In genomic region chr5:150577378-150577777, GRCh38 we compare ENCODE assay signal across 19 cellular contexts.
DNase-seq lines count a peak whose midpoint lies in the region; ATAC-seq, FAIRE-seq and TF ChIP-seq lines count a peak whose summit lies in the region.
"Had no signal": no experiment of that assay in that cellular context is flagged by ENCODE, and none has a peak within 500 bp of the region (broad histone marks: within the 10 kb centered on the region; RNA-seq: fewer than 3 reads in every experiment).

No MANE protein-coding gene starts in this region.

- H3K79me2 ChIP-seq in HepG2 (ENCODE audit: insufficient read depth, low read length) (no peaks in the 10 kb centered on the region), H1 (ENCODE audit: control insufficient read depth in 1 of 2, insufficient read depth in 2 of 2, low read length in 2 of 2) (no peaks in the 10 kb centered on the region), trophoblast cell (ENCODE audit: control insufficient read depth, insufficient read depth, low read length, poor library complexity) (peaks cover 2% of the 10 kb centered on the region)

- no peak overlapping the region for H2BK20ac ChIP-seq in H1 (ENCODE audit: low read length)

- intact Hi-C loops in HepG2 (cut with micrococcal nuclease; ENCODE audit: unreplicated experiment) = no loop called here
- intact Hi-C loops in right lobe of liver (cut with DNase I) = loop anchor here in 1 of 2 donors (5.0 kb wide), 1 partner anchor 75 kb away; no protein-coding TSS in a partner anchor

- H3K27ac ChIP-seq in HepG2 (ENCODE audit: extremely low read length, insufficient read depth, low read length) (no peak overlapping the region), right lobe of liver (no peak overlapping the region), H1 (ENCODE audit: low read depth, low read length) (no peak overlapping the region), trophoblast cell (ENCODE audit: low read depth, low read length) (no peak overlapping the region)

- H3K23me2 ChIP-seq in H1 (ENCODE audit: low read depth, low read length) = no peaks in the 10 kb centered on the region

- no peak for ATAC-seq in HepG2
- no peak for ATAC-seq in right lobe of liver

- TF ChIP-seq RAD21 in HepG2 (CRISPR knock-in tag; IDR thresholded peaks at IDR 0.05) (no peak), H1 (IDR thresholded peaks at IDR 0.05 in 1 of 2, conservative IDR thresholded peaks at IDR 0.05 in 1 of 2; ENCODE audit: low read depth in 2 of 2, low read length in 2 of 2) (no peak)

- CTCF ChIA-PET in HepG2 (lab: Yijun Ruan, JAX; ENCODE audit: low intra/inter-chr PET ratio, low total read pairs) (no interaction called here), H1 (lab: Charles Lee; ENCODE audit: partially characterized antibody) (interaction anchor here (0.7 to 9.1 kb wide), 11 partner anchors 11 to 269 kb away, joined by 3 to 98 read pairs (median 4); no protein-coding TSS in a partner anchor)

- H4K5ac ChIP-seq in H1 (ENCODE audit: insufficient read length, low read depth, low read length) = no peak overlapping the region

- H3K56ac ChIP-seq in H1 (replicated peaks; ENCODE audit: insufficient read length, low read depth, low read length) = no peak overlapping the region

- H2BK15ac ChIP-seq in H1 (ENCODE audit: low read length) = no peak overlapping the region

- H3K4me3 ChIP-seq in HepG2 (replicated peaks in 1 of 3; ENCODE audit: insufficient read depth in 1 of 3, low read depth in 2 of 3, low read length in 3 of 3) (no peak overlapping the region), right lobe of liver (no peak overlapping the region), H1 (ENCODE audit: extremely low read depth in 1 of 4, insufficient read depth in 2 of 4, low read depth in 3 of 4, low read length in 4 of 4) (no peak overlapping the region), trophoblast cell (ENCODE audit: low read depth, low read length) (peak overlapping the region; percentile 50)
- H3K4me3 ChIP-seq: BLaER1 had no signal

- H4K20me1 ChIP-seq in HepG2 (ENCODE audit: insufficient read depth, low read length) (no peaks in the 10 kb centered on the region), H1 (replicated peaks in 1 of 2; ENCODE audit: control insufficient read depth in 1 of 2, insufficient read depth in 2 of 2, low read length in 2 of 2) (peaks cover 0 to 2% of the 10 kb centered on the region in 2 experiments)
- H4K20me1 ChIP-seq: BLaER1 had no signal

- in situ Hi-C loops in HepG2 (cut with HindIII; ENCODE audit: extremely low pct_ligation_motif_present, low pct_unique_long_range_greater_than_20kb) = no loop called here

- H3K14ac ChIP-seq in H1 (ENCODE audit: insufficient read length) (no peak overlapping the region), trophoblast cell (ENCODE audit: low read length) (no peak overlapping the region)

- no peak for TF ChIP-seq CTCF in HepG2 (CRISPR knock-in tag; IDR thresholded peaks at IDR 0.05)
- no peak for TF ChIP-seq CTCF in right lobe of liver (IDR thresholded peaks at IDR 0.05)
- TF ChIP-seq CTCF in H1 (IDR thresholded peaks at IDR 0.05; ENCODE audit: control extremely low read depth in 1 of 3, insufficient read depth in 1 of 3, low read depth in 1 of 3, low read length in 3 of 3) = no peak

- H2BK12ac ChIP-seq in H1 (ENCODE audit: low read depth, low read length) (no peak overlapping the region; the same call in 1 of the 2 replicates), trophoblast cell (ENCODE audit: low read length) (no peak overlapping the region)

- no peak for FAIRE-seq in HepG2 (lab: Jason Lieb, UNC)
- no peak for FAIRE-seq in H1 (lab: Jason Lieb, UNC)
- FAIRE-seq: G401.6, RCC 7860 had no signal

- TF ChIP-seq EP300 in HepG2 (IDR thresholded peaks at IDR 0.05; ENCODE audit: low read depth in 2 of 2, low read length in 2 of 2) (no peak), HepG2 (CRISPR knock-in tag; IDR thresholded peaks at IDR 0.05; ENCODE audit: borderline replicate concordance) (no peak), H1 (IDR thresholded peaks at IDR 0.05; ENCODE audit: borderline replicate concordance in 1 of 2, low read depth in 2 of 2, low read length in 2 of 2) (no peak)

- H3K4me2 ChIP-seq in HepG2 (ENCODE audit: low read depth, low read length) (no peak overlapping the region), H1 (ENCODE audit: insufficient read depth in 1 of 2, low read depth in 2 of 2, low read length in 2 of 2) (no peak overlapping the region), trophoblast cell (ENCODE audit: low read length) (no peak overlapping the region)

- no peak overlapping the region for H3K9ac ChIP-seq in HepG2 (ENCODE audit: insufficient read depth, low read depth, low read length)
- H3K9ac ChIP-seq in H1 (replicated peaks in 1 of 4; ENCODE audit: extremely low read depth in 1 of 4, low read depth in 3 of 4, low read length in 3 of 4) = no peak overlapping the region
- no peak overlapping the region for H3K9ac ChIP-seq in trophoblast cell (ENCODE audit: low read length)

- H3K79me1 ChIP-seq in H1 (ENCODE audit: low read depth, low read length) (no peaks in the 10 kb centered on the region), trophoblast cell (ENCODE audit: low read length) (peaks cover 29% of the 10 kb centered on the region)

- no peak overlapping the region for H2BK5ac ChIP-seq in H1 (ENCODE audit: low read depth, low read length)
- no peak overlapping the region for H2BK5ac ChIP-seq in trophoblast cell (ENCODE audit: low read depth, low read length, poor library complexity)

- no peak overlapping the region for H2BK120ac ChIP-seq in H1 (replicated peaks; ENCODE audit: low read depth, low read length)
- H2BK120ac ChIP-seq in trophoblast cell (ENCODE audit: insufficient read depth, low read length, poor library complexity) = no peak overlapping the region

- H3K27me3 ChIP-seq in HepG2 (ENCODE audit: control insufficient read depth in 1 of 2, insufficient read depth in 2 of 2, low read length in 2 of 2) (0 out of 5 replicates have a peak, but pooled peaks cover 0 to 3% of the 10 kb centered on the region in 2 experiments), right lobe of liver (no peaks in the 10 kb centered on the region), H1 (replicated peaks in 1 of 4; ENCODE audit: control insufficient read depth in 3 of 4, extremely low read depth in 1 of 4, insufficient read depth in 3 of 4, low read length in 3 of 4) (no peaks in the 10 kb centered on the region), trophoblast cell (ENCODE audit: insufficient read depth, low read length) (no peaks in the 10 kb centered on the region)
- H3K27me3 ChIP-seq: BLaER1 had no signal

- H4K91ac ChIP-seq in H1 (replicated peaks; ENCODE audit: insufficient read length, low read length) = no peak overlapping the region
- no peak overlapping the region for H4K91ac ChIP-seq in trophoblast cell (ENCODE audit: low read depth, low read length)

- H3K4me1 ChIP-seq in HepG2 (ENCODE audit: insufficient read depth, low read length) = peaks cover 79% of the 10 kb centered on the region
- peaks cover 0 to 16% (median 6%) of the 10 kb centered on the region in 4 donors for H3K4me1 ChIP-seq in right lobe of liver
- peaks cover 0 to under 1% (median 0%) of the 10 kb centered on the region in 4 experiments; a peak in 1 of 7 replicates for H3K4me1 ChIP-seq in H1 (replicated peaks in 1 of 4; ENCODE audit: control insufficient read depth in 3 of 4, insufficient read depth in 4 of 4, low read length in 3 of 4)
- peaks cover 4 to 8% of the 10 kb centered on the region in 2 experiments for H3K4me1 ChIP-seq in trophoblast cell (ENCODE audit: control insufficient read depth in 1 of 2, insufficient read depth in 2 of 2, low read length in 2 of 2)

- H3K23ac ChIP-seq in H1 (ENCODE audit: insufficient read length) (no peak overlapping the region), trophoblast cell (ENCODE audit: low read length) (no peak overlapping the region)

- TF ChIP-seq POLR2A in HepG2 (IDR thresholded peaks at IDR 0.05; ENCODE audit: insufficient read depth in 1 of 2, low read depth in 2 of 2, low read length in 2 of 2) (no peak), right lobe of liver (IDR thresholded peaks at IDR 0.05) (no peak), H1 (IDR thresholded peaks at IDR 0.05; ENCODE audit: control extremely low read depth in 1 of 2, low read depth in 2 of 2, low read length in 2 of 2) (no peak)

- H2AK5ac ChIP-seq in H1 (ENCODE audit: low read depth, low read length) = no peak overlapping the region
- H2AK5ac ChIP-seq in trophoblast cell (ENCODE audit: low read length) = no peak overlapping the region

- no peaks in the 10 kb centered on the region for H3K9me3 ChIP-seq in HepG2 (ENCODE audit: low read length)
- no peaks in the 10 kb centered on the region for H3K9me3 ChIP-seq in right lobe of liver
- H3K9me3 ChIP-seq in H1 (ENCODE audit: insufficient read depth in 2 of 2, low read depth in 1 of 2, low read length in 1 of 2) = no peaks in the 10 kb centered on the region
- peaks cover 6% of the 10 kb centered on the region for H3K9me3 ChIP-seq in trophoblast cell (ENCODE audit: insufficient read depth, low read depth, low read length)

- H4K8ac ChIP-seq in H1 (ENCODE audit: extremely low read depth, insufficient read depth, low read length) (no peak overlapping the region), trophoblast cell (ENCODE audit: low read depth, low read length) (no peak overlapping the region)

- no peaks in the 10 kb centered on the region for H3K36me3 ChIP-seq in HepG2 (replicated peaks in 1 of 2; ENCODE audit: control insufficient read depth in 1 of 2, insufficient read depth in 2 of 2, low read length in 2 of 2)
- H3K36me3 ChIP-seq in right lobe of liver = no peaks in the 10 kb centered on the region
- H3K36me3 ChIP-seq in H1 (ENCODE audit: control insufficient read depth in 2 of 4, insufficient read depth in 4 of 4, low read length in 3 of 4) = no peaks in the 10 kb centered on the region
- no peaks in the 10 kb centered on the region for H3K36me3 ChIP-seq in trophoblast cell (ENCODE audit: control insufficient read depth in 1 of 2, insufficient read depth in 2 of 2, low read length in 2 of 2)
- H3K36me3 ChIP-seq: BLaER1 had no signal

- POLR2A ChIA-PET in HepG2 (lab: Yijun Ruan, JAX) (no interaction called here), H1 (lab: Charles Lee; ENCODE audit: partially characterized antibody) (interaction anchor here (1.1 to 1.4 kb wide), 2 partner anchors 117 to 123 kb away, joined by 3 to 4 read pairs; partner anchors contain the start of gene RBM22)

- BruUV-seq in HepG2 (replicated peaks; lab: Mats Ljungman, UMichigan) = no TSS peak

- no peak overlapping the region for H3K18ac ChIP-seq in H1 (ENCODE audit: extremely low read depth, low read length)
- H3K18ac ChIP-seq in trophoblast cell (ENCODE audit: low read length) = no peak overlapping the region

- H2AFZ ChIP-seq in HepG2 (ENCODE audit: low read length) (no peak overlapping the region), H1 (ENCODE audit: low read length) (no peak overlapping the region), trophoblast cell (ENCODE audit: insufficient read depth, low read length, poor library complexity) (no peak overlapping the region)

- no peak overlapping the region for H4K12ac ChIP-seq in trophoblast cell (ENCODE audit: low read depth, low read length)

- DNase-seq in HepG2 (ENCODE audit: low spot score) (no peak), right lobe of liver (no peak), H1 (ENCODE audit: low read depth in 1 of 2, low spot score in 2 of 2) (no peak), trophoblast cell (no peak), 8988T (no peak), HT-29 (ENCODE audit: low spot score) (no peak)
- DNase-seq in stimulated activated CD4-positive, alpha-beta T cell treated with anti-CD3 and anti-CD28 coated beads, Interleukin-1b, Interleukin-23, amount 100 ng/mL, for 48 hours = no peak
- DNase-seq: CD4-positive, alpha-beta memory T cell; KBM-7; MM.1S; NCI-H1048; NCI-H1417 treated with DMSO at 0.1 percent for 48 hours; NCI-H187; NCI-H446 treated with DMSO at 0.1 percent for 48 hours; NCI-H526 treated with DMSO at 0.1 percent for 48 hours; Right ventricle myocardium superior had no signal

- WGBS in HepG2 (ENCODE audit: low lambda C conversion rate) = 80% methylated on average over 7 of the region's 7 CpGs
- WGBS in right lobe of liver (ENCODE audit: insufficient coverage, low coverage, low lambda C conversion rate, missing lambda C conversion rate) = no CpG with 5 or more reads among the region's 7 CpGs
- 95% methylated on average over 7 of the region's 7 CpGs; no CpG with 5 or more reads in 1 of the 2 experiments for WGBS in H1 (ENCODE audit: extremely low coverage in 1 of 2, insufficient coverage in 1 of 2, insufficient read length in 1 of 2, insufficient replicate concordance in 2 of 2, low coverage in 1 of 2, low lambda C conversion rate in 2 of 2, missing lambda C conversion rate in 1 of 2), 2 experiments
- no CpG with 5 or more reads among the region's 7 CpGs for WGBS in trophoblast cell (ENCODE audit: extremely low coverage, insufficient coverage, insufficient read length)

- peak overlapping the region; percentile 44 for H3K4ac ChIP-seq in H1 (replicated peaks; ENCODE audit: insufficient read length, low read depth, low read length)
- H3K4ac ChIP-seq in trophoblast cell (ENCODE audit: low read depth, low read length) = no peak overlapping the region
